Comparison of ENCODE assay signal across 8 cellular contexts in genomic region chrX:13669755-13670154, GRCh38. TPM values are rescaled to one million over a fixed set of nuclear protein-coding genes. Genes with fewer than 3 reads are reported as not detected.
DNase-seq lines count a peak whose midpoint lies in the region; ATAC-seq and TF ChIP-seq lines count a peak whose summit lies in the region.
"Not testable (repeated sequence)": the region's sequence is repeated elsewhere in the genome, so short reads cannot be mapped to it uniquely, and the experiment has no call there.

No MANE protein-coding gene starts in this region.

- H3K27ac ChIP-seq in CD4-positive, alpha-beta memory T cell (ENCODE audit: low read depth, low read length): peak overlapping the region; percentile 32
- H3K27ac ChIP-seq in MM.1S (ENCODE audit: low read length) (peak overlapping the region; percentile 92; the same call in 1 of the 2 replicates), epithelial cell of prostate (peak overlapping the region; percentile 62), right lobe of liver (peak overlapping the region in 2 of 3 donors; percentile 37 to 54), thyroid gland (peak overlapping the region; percentile 87 to 93 (median 93))

- peak; percentile 38 for ATAC-seq in activated naive CD8-positive, alpha-beta T cell treated with anti-CD3 and anti-CD28 coated beads, Interleukin-2, amount 50 U/mL, for 24 hours
- not testable (repeated sequence) for ATAC-seq in right lobe of liver

- TF ChIP-seq POLR2A in right lobe of liver (IDR thresholded peaks at IDR 0.05); thyroid gland (IDR thresholded peaks at IDR 0.05): not testable (repeated sequence)

- CTCF ChIA-PET in CD4-positive, alpha-beta memory T cell (lab: Charles Lee; ENCODE audit: partially characterized antibody): interaction anchor here (0.8 to 1.9 kb wide), 2 partner anchors 11 to 19 kb away, joined by 4 to 5 read pairs; partner anchors contain the start of gene RAB9A
- CTCF ChIA-PET in activated CD4-positive, alpha-beta memory T cell treated with anti-CD3 and anti-CD28 coated beads for 36 hours (lab: Charles Lee): interaction anchor here (1.0 to 1.2 kb wide), 3 partner anchors 11 to 73 kb away, joined by 3 read pairs; no protein-coding TSS in a partner anchor

- H3K36me3 Mint-ChIP-seq in CD4-positive, alpha-beta memory T cell: peaks cover 17 to 39% of the 10 kb centered on the region in 2 donors
- not testable (repeated sequence) for H3K36me3 Mint-ChIP-seq in activated CD4-positive, alpha-beta memory T cell treated with anti-CD3 and anti-CD28 coated beads for 36 hours; activated naive CD8-positive, alpha-beta T cell treated with anti-CD3 and anti-CD28 coated beads, Interleukin-2, amount 50 U/mL, for 24 hours (ENCODE audit: low read depth); progenitor cell of endocrine pancreas (ENCODE audit: insufficient read depth)

- H3K4me3 ChIP-seq in CD4-positive, alpha-beta memory T cell (ENCODE audit: low read length in 2 of 2); right lobe of liver; thyroid gland (replicated peaks in 1 of 3): not testable (repeated sequence)
- peak overlapping the region; percentile 53; the same call in 1 of the 2 replicates for H3K4me3 ChIP-seq in MM.1S (ENCODE audit: low read length)

- not testable (repeated sequence) for TF ChIP-seq CTCF in MM.1S (IDR thresholded peaks at IDR 0.05; ENCODE audit: low read length); right lobe of liver (IDR thresholded peaks at IDR 0.05); progenitor cell of endocrine pancreas (IDR thresholded peaks at IDR 0.05; ENCODE audit: unreplicated experiment); thyroid gland (IDR thresholded peaks at IDR 0.05)

- peak overlapping the region; percentile 55; the same call in 1 of the 2 replicates for H3K4me2 ChIP-seq in MM.1S (ENCODE audit: low read depth, low read length)

- H3K27me3 ChIP-seq in CD4-positive, alpha-beta memory T cell (ENCODE audit: insufficient read depth, low read length); MM.1S (replicated peaks; ENCODE audit: insufficient read depth, low read length); right lobe of liver; thyroid gland: not testable (repeated sequence)

- not testable (repeated sequence) for H3K79me2 ChIP-seq in MM.1S (ENCODE audit: low read length)

- H2AFZ ChIP-seq in MM.1S (ENCODE audit: low read length): not testable (repeated sequence)

- H3K9me3 ChIP-seq in CD4-positive, alpha-beta memory T cell (ENCODE audit: control insufficient read depth in 1 of 2, low read length in 2 of 2); MM.1S (replicated peaks; ENCODE audit: insufficient read depth, low read length); right lobe of liver; thyroid gland: not testable (repeated sequence)

- peak overlapping the region in 6 of 8 donors; percentile 47 to 85 (median 74) for H3K4me3 Mint-ChIP-seq in CD4-positive, alpha-beta memory T cell
- H3K4me3 Mint-ChIP-seq in activated CD4-positive, alpha-beta memory T cell treated with anti-CD3 and anti-CD28 coated beads for 36 hours: peak overlapping the region; percentile 70
- H3K4me3 Mint-ChIP-seq in activated naive CD8-positive, alpha-beta T cell treated with anti-CD3 and anti-CD28 coated beads, Interleukin-2, amount 50 U/mL, for 24 hours: peak overlapping the region; percentile 66
- H3K4me3 Mint-ChIP-seq in progenitor cell of endocrine pancreas (ENCODE audit: low read depth): not testable (repeated sequence)

- H3K36me3 ChIP-seq in CD4-positive, alpha-beta memory T cell (ENCODE audit: insufficient read depth, low read length); MM.1S (replicated peaks; ENCODE audit: insufficient read depth, low read length); right lobe of liver; thyroid gland: not testable (repeated sequence)

- H3K4me1 ChIP-seq in CD4-positive, alpha-beta memory T cell (ENCODE audit: insufficient read depth, low read length); MM.1S (ENCODE audit: low read length); right lobe of liver: not testable (repeated sequence)
- H3K4me1 ChIP-seq in thyroid gland: peaks cover 5 to 34% of the 10 kb centered on the region in 2 donors

- H3K9ac ChIP-seq in MM.1S (ENCODE audit: low read length): peak overlapping the region; percentile 64

- H3K9me3 Mint-ChIP-seq in CD4-positive, alpha-beta memory T cell; activated CD4-positive, alpha-beta memory T cell treated with anti-CD3 and anti-CD28 coated beads for 36 hours; activated naive CD8-positive, alpha-beta T cell treated with anti-CD3 and anti-CD28 coated beads, Interleukin-2, amount 50 U/mL, for 24 hours: not testable (repeated sequence)
- peaks cover 20% of the 10 kb centered on the region for H3K9me3 Mint-ChIP-seq in progenitor cell of endocrine pancreas (ENCODE audit: low read depth)

- POLR2A ChIA-PET in CD4-positive, alpha-beta memory T cell (lab: Charles Lee; ENCODE audit: partially characterized antibody): interaction anchor here (1.4 kb wide), 1 partner anchor 65 kb away, joined by 8 read pairs; the partner anchor contains the start of genes OFD1 and TRAPPC2
- POLR2A ChIA-PET in activated CD4-positive, alpha-beta memory T cell treated with anti-CD3 and anti-CD28 coated beads for 36 hours (lab: Charles Lee): interaction anchor here (1.1 to 2.1 kb wide), 3 partner anchors 18 to 66 kb away, joined by 4 to 21 read pairs (median 18); partner anchors contain the start of genes OFD1, RAB9A and TRAPPC2

- H4K20me1 ChIP-seq in MM.1S (ENCODE audit: insufficient read depth, low read length): not testable (repeated sequence)

- H3F3A ChIP-seq in MM.1S (ENCODE audit: insufficient read depth, low read length): not testable (repeated sequence)

- intact Hi-C loops in CD4-positive, alpha-beta memory T cell (cut with micrococcal nuclease); right lobe of liver (cut with DNase I); thyroid gland (cut with DNase I): not testable (repeated sequence)
- intact Hi-C loops in activated CD4-positive, alpha-beta memory T cell treated with anti-CD3 and anti-CD28 coated beads for 36 hours (cut with micrococcal nuclease): loop anchor here (1.0 to 2.0 kb wide), 5 partner anchors 17 to 358 kb away; partner anchors contain the start of genes OFD1, TCEANC and TRAPPC2

- not testable (repeated sequence) for DNase-seq in CD4-positive, alpha-beta memory T cell; MM.1S; activated naive CD8-positive, alpha-beta T cell treated with anti-CD3 and anti-CD28 coated beads, Interleukin-2, amount 50 U/mL, for 24 hours; epithelial cell of prostate (ENCODE audit: low read depth, low spot score); right lobe of liver; progenitor cell of endocrine pancreas (ENCODE audit: low spot score, unreplicated experiment); thyroid gland
- peak; percentile 31 for DNase-seq in activated CD4-positive, alpha-beta memory T cell treated with anti-CD3 and anti-CD28 coated beads for 36 hours

- not testable (repeated sequence) for H3K27me3 Mint-ChIP-seq in CD4-positive, alpha-beta memory T cell; activated CD4-positive, alpha-beta memory T cell treated with anti-CD3 and anti-CD28 coated beads for 36 hours; activated naive CD8-positive, alpha-beta T cell treated with anti-CD3 and anti-CD28 coated beads, Interleukin-2, amount 50 U/mL, for 24 hours; progenitor cell of endocrine pancreas

- H3K4me1 Mint-ChIP-seq in CD4-positive, alpha-beta memory T cell; progenitor cell of endocrine pancreas (ENCODE audit: low read depth): not testable (repeated sequence)
- H3K4me1 Mint-ChIP-seq in activated CD4-positive, alpha-beta memory T cell treated with anti-CD3 and anti-CD28 coated beads for 36 hours (ENCODE audit: low read depth): peaks cover 24% of the 10 kb centered on the region
- H3K4me1 Mint-ChIP-seq in activated naive CD8-positive, alpha-beta T cell treated with anti-CD3 and anti-CD28 coated beads, Interleukin-2, amount 50 U/mL, for 24 hours: peaks cover 32% of the 10 kb centered on the region

- peak overlapping the region; percentile 86 to 94 (median 89) for H3K27ac Mint-ChIP-seq in CD4-positive, alpha-beta memory T cell
- peak overlapping the region; percentile 95 for H3K27ac Mint-ChIP-seq in activated CD4-positive, alpha-beta memory T cell treated with anti-CD3 and anti-CD28 coated beads for 36 hours
- H3K27ac Mint-ChIP-seq in activated naive CD8-positive, alpha-beta T cell treated with anti-CD3 and anti-CD28 coated beads, Interleukin-2, amount 50 U/mL, for 24 hours: peak overlapping the region; percentile 96
- H3K27ac Mint-ChIP-seq in progenitor cell of endocrine pancreas: peak overlapping the region; percentile 96

- not testable (repeated sequence) for H3K9me2 ChIP-seq in MM.1S (replicated peaks; ENCODE audit: insufficient read depth, low read length)

- WGBS in right lobe of liver (ENCODE audit: insufficient coverage, low coverage, low lambda C conversion rate, missing lambda C conversion rate): 90% methylated on average over 8 of the region's 8 CpGs
- WGBS in thyroid gland, 2 donors: 90 to 97% methylated on average over 5 to 8 of the region's 8 CpGs

RNA-seq across cellular contexts. Expression of gene TCEANC, which starts 16.8 kb away (rescaled TPM):
- 10 to 100 TPM; 14.6 to 16.3 TPM for total RNA-seq in CD4-positive, alpha-beta memory T cell
- polyA plus RNA-seq in CD4-positive, alpha-beta memory T cell: 10 to 100 TPM in 1 of 2 donors, 1 to 10 TPM in 1; 9.6 to 10.3 TPM
- total RNA-seq in activated CD4-positive, alpha-beta memory T cell treated with anti-CD3 and anti-CD28 coated beads for 36 hours: 1 to 10 TPM; 1.9 TPM
- total RNA-seq in right lobe of liver (1 to 10 TPM; 3.4 to 4.8 (median 4.1) TPM), progenitor cell of endocrine pancreas (3.0 and 4.1 TPM in 2 replicates), thyroid gland (1 to 10 TPM; 4.5 to 8.6 (median 6.4) TPM)

RNA-seq across cellular contexts. Expression of gene RAB9A, which starts 19.2 kb away (rescaled TPM):
- total RNA-seq in CD4-positive, alpha-beta memory T cell: 10 to 100 TPM; 19.9 to 22.7 TPM
- 10 to 100 TPM; 31.7 to 33.4 TPM for polyA plus RNA-seq in CD4-positive, alpha-beta memory T cell
- 10 to 100 TPM; 28.2 to 32.1 TPM for total RNA-seq in activated CD4-positive, alpha-beta memory T cell treated with anti-CD3 and anti-CD28 coated beads for 36 hours
- 10 to 100 TPM in 5 of 6 experiments, 1 to 10 TPM in 1; 9.9 to 20.8 (median 12.7) TPM for total RNA-seq in right lobe of liver
- 17.6 and 20.5 TPM in 2 replicates for total RNA-seq in progenitor cell of endocrine pancreas
- 10 to 100 TPM; 29.5 to 47.0 (median 36.0) TPM for total RNA-seq in thyroid gland

Comparison
In these comparisons a context has a peak if more than half of its experiments do, and no peak if none do; other contexts are left out.
1. H3K27ac ChIP-seq: peak in every context shown above with its lines; median percentile 93 in thyroid gland; 92 in MM.1S; 62 in epithelial cell of prostate; 46 in right lobe of liver; 32 in CD4-positive, alpha-beta memory T cell.